In genomic region chr19:58466089-58466759, GRCh38 we compare ENCODE assay signal across 8 cellular contexts. TPM values are rescaled to one million over a fixed set of nuclear protein-coding genes. Genes with fewer than 3 reads are reported as not detected.
A peak's percentile ranks its signal among the peaks of the same experiment; 100 is the strongest.
DNase-seq lines count a peak whose midpoint lies in the region; ATAC-seq and TF ChIP-seq lines count a peak whose summit lies in the region.

No MANE protein-coding gene starts in this region.

- H3K36me3 Mint-ChIP-seq in activated CD4-positive, alpha-beta memory T cell treated with anti-CD3 and anti-CD28 coated beads, Interleukin-2, amount 10 ng/mL, durations not matched to agents 7 days and 5 days (ENCODE audit: low read depth): peaks cover 8% of the 10 kb centered on the region

- DNase-seq in activated CD4-positive, alpha-beta memory T cell treated with anti-CD3 and anti-CD28 coated beads, Interleukin-2, amount 10 ng/mL, durations not matched to agents 7 days and 5 days: no peak
- DNase-seq in suprapubic skin (ENCODE audit: low spot score in 2 of 2): no peak
- no peak for DNase-seq in GM10248 (ENCODE audit: extremely low spot score)
- DNase-seq in GDM1 (lab: John Stamatoyannopoulos, UW): no peak

- H3K27ac Mint-ChIP-seq in activated CD4-positive, alpha-beta memory T cell treated with anti-CD3 and anti-CD28 coated beads, Interleukin-2, amount 10 ng/mL, durations not matched to agents 7 days and 5 days: no peak overlapping the region

- no peak for TF ChIP-seq CTCF in suprapubic skin (IDR thresholded peaks at IDR 0.05)
- TF ChIP-seq CTCF in GM10248 (IDR thresholded peaks at IDR 0.05; ENCODE audit: control extremely low read depth, extremely low read depth, low read depth, missing control alignments): no peak

- 49% methylated on average over 15 of the region's 20 CpGs for WGBS in suprapubic skin

- no peaks in the 10 kb centered on the region for H3K9me3 Mint-ChIP-seq in activated CD4-positive, alpha-beta memory T cell treated with anti-CD3 and anti-CD28 coated beads, Interleukin-2, amount 10 ng/mL, durations not matched to agents 7 days and 5 days

- H3K4me3 Mint-ChIP-seq in activated CD4-positive, alpha-beta memory T cell treated with anti-CD3 and anti-CD28 coated beads, Interleukin-2, amount 10 ng/mL, durations not matched to agents 7 days and 5 days: peak overlapping the region; percentile 80

- H3K27ac ChIP-seq in iPS-18a (ENCODE audit: low read length): no peak overlapping the region
- no peak overlapping the region for H3K27ac ChIP-seq in suprapubic skin

- H3K27me3 ChIP-seq in iPS-18a (ENCODE audit: control insufficient read depth, insufficient read depth, low read length) (peaks cover 14% of the 10 kb centered on the region), suprapubic skin (no peaks in the 10 kb centered on the region)

- H3K9ac ChIP-seq in ES-I3 (ENCODE audit: low read depth, low read length): peak overlapping the region; percentile 60; the same call in 1 of the 2 replicates
- H3K9ac ChIP-seq in iPS-18a (ENCODE audit: low read length): no peak overlapping the region

- H3K9me3 ChIP-seq in ES-I3 (ENCODE audit: control insufficient read depth, insufficient read depth, low read length) (no peaks in the 10 kb centered on the region), iPS-18a (ENCODE audit: control insufficient read depth, low read depth, low read length) (no peaks in the 10 kb centered on the region), suprapubic skin (no peaks in the 10 kb centered on the region)

- peak overlapping the region; percentile 70 for H3K4me3 ChIP-seq in iPS-18a (ENCODE audit: low read length)
- peak overlapping the region; percentile 100 for H3K4me3 ChIP-seq in suprapubic skin

- H3K4me1 ChIP-seq in ES-I3 (ENCODE audit: insufficient read depth, low read length) (no peaks in the 10 kb centered on the region), iPS-18a (ENCODE audit: control insufficient read depth, low read depth, low read length) (no peaks in the 10 kb centered on the region), suprapubic skin (peaks cover 22% of the 10 kb centered on the region)

- ATAC-seq in HG02798 (IDR thresholded peaks at IDR 0.05; ENCODE audit: poor library complexity, unreplicated experiment) (peak; percentile 16), HG02588 (IDR thresholded peaks at IDR 0.05; ENCODE audit: unreplicated experiment) (no peak)

- TF ChIP-seq POLR2A in suprapubic skin (IDR thresholded peaks at IDR 0.05): no peak

- POLR2A ChIA-PET in activated CD4-positive, alpha-beta memory T cell treated with anti-CD3 and anti-CD28 coated beads, Interleukin-2, amount 10 ng/mL, durations not matched to agents 7 days and 5 days (lab: Charles Lee): interaction anchor here (0.7 to 1.1 kb wide), 3 partner anchors 15 to 104 kb away, joined by 3 to 5 read pairs (median 4); partner anchors contain the start of genes ZNF324B and ZNF497
- POLR2A ChIA-PET in GM10248 (lab: Yijun Ruan, JAX): no interaction called here

- no peak for TF ChIP-seq EP300 in suprapubic skin (IDR thresholded peaks at IDR 0.05)

- CTCF ChIA-PET in activated CD4-positive, alpha-beta memory T cell treated with anti-CD3 and anti-CD28 coated beads, Interleukin-2, amount 10 ng/mL, durations not matched to agents 7 days and 5 days (lab: Charles Lee): no interaction called here
- CTCF ChIA-PET in GM10248 (lab: Yijun Ruan, JAX): interaction anchor here (1.0 to 1.4 kb wide), 3 partner anchors 9 to 54 kb away, joined by 3 read pairs; partner anchors contain the start of gene ZBTB45

- H3K36me3 ChIP-seq in ES-I3 (ENCODE audit: insufficient read depth, low read length) (no peaks in the 10 kb centered on the region), iPS-18a (ENCODE audit: control insufficient read depth, low read depth, low read length) (no peaks in the 10 kb centered on the region), suprapubic skin (peaks cover 21% of the 10 kb centered on the region)

- peaks cover 4% of the 10 kb centered on the region for H3K27me3 Mint-ChIP-seq in activated CD4-positive, alpha-beta memory T cell treated with anti-CD3 and anti-CD28 coated beads, Interleukin-2, amount 10 ng/mL, durations not matched to agents 7 days and 5 days

- H3K4me1 Mint-ChIP-seq in activated CD4-positive, alpha-beta memory T cell treated with anti-CD3 and anti-CD28 coated beads, Interleukin-2, amount 10 ng/mL, durations not matched to agents 7 days and 5 days: peaks cover 22% of the 10 kb centered on the region

RNA-seq across cellular contexts. Expression of gene ZNF324, which starts 0.7 kb away (rescaled TPM):
- total RNA-seq in activated CD4-positive, alpha-beta memory T cell treated with anti-CD3 and anti-CD28 coated beads, Interleukin-2, amount 10 ng/mL, durations not matched to agents 7 days and 5 days: 10 to 100 TPM; 10.8 to 12.1 TPM
- total RNA-seq in suprapubic skin: 10 to 100 TPM; 20.3 to 41.5 (median 25.6) TPM

RNA-seq across cellular contexts. Expression of gene ZNF446, which starts 9.9 kb away (rescaled TPM):
- 1 to 10 TPM; 8.4 to 8.7 TPM for total RNA-seq in activated CD4-positive, alpha-beta memory T cell treated with anti-CD3 and anti-CD28 coated beads, Interleukin-2, amount 10 ng/mL, durations not matched to agents 7 days and 5 days
- total RNA-seq in suprapubic skin: 10 to 100 TPM; 19.8 to 38.8 (median 24.0) TPM

RNA-seq across cellular contexts. Expression of gene ZNF324B, which starts 14.8 kb away (rescaled TPM):
- 10 to 100 TPM; 11.5 to 12.3 TPM for total RNA-seq in activated CD4-positive, alpha-beta memory T cell treated with anti-CD3 and anti-CD28 coated beads, Interleukin-2, amount 10 ng/mL, durations not matched to agents 7 days and 5 days
- 10 to 100 TPM in 3 of 4 donors, 1 to 10 TPM in 1; 9.7 to 28.7 (median 13.8) TPM for total RNA-seq in suprapubic skin

RNA-seq across cellular contexts. Expression of gene ZNF132, which starts 26.3 kb away (rescaled TPM):
- total RNA-seq in activated CD4-positive, alpha-beta memory T cell treated with anti-CD3 and anti-CD28 coated beads, Interleukin-2, amount 10 ng/mL, durations not matched to agents 7 days and 5 days: 1 to 10 TPM; 4.5 to 4.7 TPM
- 1 to 10 TPM; 1.7 to 2.9 (median 2.3) TPM for total RNA-seq in suprapubic skin

RNA-seq across cellular contexts. Expression of gene SLC27A5, which starts 45.6 kb away (rescaled TPM):
- 10 to 100 TPM; 16.8 to 17.1 TPM for total RNA-seq in activated CD4-positive, alpha-beta memory T cell treated with anti-CD3 and anti-CD28 coated beads, Interleukin-2, amount 10 ng/mL, durations not matched to agents 7 days and 5 days
- 10 to 100 TPM in 2 of 4 donors, 1 to 10 TPM in 2; 2.1 to 19.1 (median 10.7) TPM for total RNA-seq in suprapubic skin
